ENCODE assay signal across 11 cellular contexts in genomic region chr12:40515041-40515825, GRCh38.
DNase-seq lines count a peak whose midpoint lies in the region; ATAC-seq, FAIRE-seq and TF ChIP-seq lines count a peak whose summit lies in the region.
"Had no signal": no experiment of that assay in that cellular context is flagged by ENCODE, and none has a peak within 500 bp of the region (broad histone marks: within the 10 kb centered on the region; RNA-seq: fewer than 3 reads in every experiment).

No MANE protein-coding gene starts in this region.

- 24 to 39% (median 32%) methylated on average over 5 of the region's 5 CpGs for WGBS in spleen, 5 donors

- H3K27ac Mint-ChIP-seq in naive thymus-derived CD4-positive, alpha-beta T cell: no peak overlapping the region
- H3K27ac Mint-ChIP-seq: activated naive CD8-positive, alpha-beta T cell treated with anti-CD3 and anti-CD28 coated beads, Interleukin-2, amount 50 U/mL, for 24 hours; T-helper 2 cell treated with Interferon-gamma antibody and Interleukin-4, amounts not matched to agents 5 μg/mL and 100 μg/mL, for 36 hours had no signal

- no peaks in the 10 kb centered on the region for H3K36me3 ChIP-seq in spleen
- no peaks in the 10 kb centered on the region for H3K36me3 ChIP-seq in naive thymus-derived CD4-positive, alpha-beta T cell (ENCODE audit: control insufficient read depth in 2 of 3, insufficient read depth in 3 of 3, low read length in 3 of 3)
- H3K36me3 ChIP-seq: stomach had no signal

- TF ChIP-seq CTCF in spleen (IDR thresholded peaks at IDR 0.05 in 8 of 11, conservative IDR thresholded peaks at IDR 0.05 in 3 of 11): no peak

- H3K4me3 ChIP-seq in spleen: no peak overlapping the region
- H3K4me3 ChIP-seq in naive thymus-derived CD4-positive, alpha-beta T cell (ENCODE audit: low read length): no peak overlapping the region
- H3K4me3 ChIP-seq: stomach had no signal

- peaks cover 0 to 8% (median 0%) of the 10 kb centered on the region in 5 donors for H3K27me3 Mint-ChIP-seq in naive thymus-derived CD4-positive, alpha-beta T cell
- H3K27me3 Mint-ChIP-seq: activated naive CD8-positive, alpha-beta T cell treated with anti-CD3 and anti-CD28 coated beads, Interleukin-2, amount 50 U/mL, for 24 hours had no signal

- no peak overlapping the region for H3K27ac ChIP-seq in spleen
- H3K27ac ChIP-seq in naive thymus-derived CD4-positive, alpha-beta T cell (ENCODE audit: low read depth, low read length): no peak overlapping the region
- H3K27ac ChIP-seq: stomach had no signal

- TF ChIP-seq POLR2A in spleen (IDR thresholded peaks at IDR 0.05): no peak

- no peak overlapping the region for H3K4me3 Mint-ChIP-seq in naive thymus-derived CD4-positive, alpha-beta T cell
- H3K4me3 Mint-ChIP-seq: activated naive CD8-positive, alpha-beta T cell treated with anti-CD3 and anti-CD28 coated beads, Interleukin-2, amount 50 U/mL, for 24 hours; T-helper 2 cell treated with Interferon-gamma antibody and Interleukin-4, amounts not matched to agents 5 μg/mL and 100 μg/mL, for 36 hours had no signal

- H3K9me3 Mint-ChIP-seq in naive thymus-derived CD4-positive, alpha-beta T cell: peaks cover 0 to 10% (median 0%) of the 10 kb centered on the region in 11 donors
- H3K9me3 Mint-ChIP-seq: activated naive CD8-positive, alpha-beta T cell treated with anti-CD3 and anti-CD28 coated beads, Interleukin-2, amount 50 U/mL, for 24 hours; T-helper 2 cell treated with Interferon-gamma antibody and Interleukin-4, amounts not matched to agents 5 μg/mL and 100 μg/mL, for 36 hours had no signal

- H3K4me1 ChIP-seq in spleen: no peaks in the 10 kb centered on the region
- H3K4me1 ChIP-seq in naive thymus-derived CD4-positive, alpha-beta T cell (ENCODE audit: control insufficient read depth in 2 of 2, insufficient read depth in 2 of 2, low read length in 2 of 2): no peaks in the 10 kb centered on the region

- no peaks in the 10 kb centered on the region for H3K4me1 Mint-ChIP-seq in naive thymus-derived CD4-positive, alpha-beta T cell
- H3K4me1 Mint-ChIP-seq: activated naive CD8-positive, alpha-beta T cell treated with anti-CD3 and anti-CD28 coated beads, Interleukin-2, amount 50 U/mL, for 24 hours had no signal

- H3K9me3 ChIP-seq in spleen: no peaks in the 10 kb centered on the region
- H3K9me3 ChIP-seq in naive thymus-derived CD4-positive, alpha-beta T cell (ENCODE audit: control insufficient read depth in 2 of 3, low read length in 3 of 3): no peaks in the 10 kb centered on the region
- H3K9me3 ChIP-seq: stomach had no signal

- intact Hi-C loops in spleen (cut with DNase I; ENCODE audit: low total_unique reads): no loop called here
- intact Hi-C loops in naive thymus-derived CD4-positive, alpha-beta T cell (cut with micrococcal nuclease): no loop called here

- CTCF ChIA-PET in naive thymus-derived CD4-positive, alpha-beta T cell (lab: Charles Lee): no interaction called here

- H3K27me3 ChIP-seq in spleen (replicated peaks in 1 of 7): no peaks in the 10 kb centered on the region
- no peaks in the 10 kb centered on the region for H3K27me3 ChIP-seq in naive thymus-derived CD4-positive, alpha-beta T cell (ENCODE audit: control insufficient read depth in 2 of 2, insufficient read depth in 2 of 2, low read length in 2 of 2)
- H3K27me3 ChIP-seq: stomach had no signal

- DNase-seq in NCI-H524 treated with DMSO at 0.1 percent for 48 hours (lab: John Stamatoyannopoulos, UW) (peak; percentile 38), non-pigmented ciliary epithelial cell (ENCODE audit: low read depth) (peak; percentile 2), NCI-H510A treated with DMSO at 0.1 percent for 48 hours (lab: John Stamatoyannopoulos, UW) (no peak), frontal cortex (ENCODE audit: low spot score in 2 of 2) (no peak), spleen (no peak)
- no peak for DNase-seq in naive thymus-derived CD4-positive, alpha-beta T cell
- DNase-seq: activated naive CD8-positive, alpha-beta T cell treated with anti-CD3 and anti-CD28 coated beads, Interleukin-2, amount 50 U/mL, for 24 hours; stomach had no signal

- no peaks in the 10 kb centered on the region for H3K36me3 Mint-ChIP-seq in naive thymus-derived CD4-positive, alpha-beta T cell

- no peak for FAIRE-seq in frontal cortex (lab: Jason Lieb, UNC)

- POLR2A ChIA-PET in naive thymus-derived CD4-positive, alpha-beta T cell (lab: Charles Lee): no interaction called here

- peak; percentile 57 for ATAC-seq in GM19043 (IDR thresholded peaks at IDR 0.05; ENCODE audit: low read depth, unreplicated experiment)
- peak; percentile 52 for ATAC-seq in HG02943 (IDR thresholded peaks at IDR 0.05; ENCODE audit: low read depth, unreplicated experiment)
- no peak for ATAC-seq in naive thymus-derived CD4-positive, alpha-beta T cell
- ATAC-seq: activated naive CD8-positive, alpha-beta T cell treated with anti-CD3 and anti-CD28 coated beads, Interleukin-2, amount 50 U/mL, for 24 hours had no signal

Comparison
In these comparisons a context has a peak if more than half of its experiments do, and no peak if none do; other contexts are left out.
1. DNase-seq: peak in NCI-H524 treated with DMSO at 0.1 percent for 48 hours (single experiment) and non-pigmented ciliary epithelial cell (single experiment); none in NCI-H510A treated with DMSO at 0.1 percent for 48 hours (single experiment), frontal cortex (0 of 2), spleen (single experiment) and naive thymus-derived CD4-positive, alpha-beta T cell (0 of 9).